21 cellular contexts compared by ENCODE assay signal in genomic region chr1:89298461-89298860, GRCh38. TPM values are rescaled to one million over a fixed set of nuclear protein-coding genes. Genes with fewer than 3 reads are reported as not detected.
DNase-seq lines count a peak whose midpoint lies in the region; ATAC-seq and TF ChIP-seq lines count a peak whose summit lies in the region.
"Had no signal": no experiment of that assay in that cellular context is flagged by ENCODE, and none has a peak within 500 bp of the region (broad histone marks: within the 10 kb centered on the region; RNA-seq: fewer than 3 reads in every experiment).

No MANE protein-coding gene starts in this region.

- peaks cover 6% of the 10 kb centered on the region for H3K9me3 Mint-ChIP-seq in natural killer cell treated with Interleukin-12 subunit alpha and Interleukin-12 subunit beta and Interleukin-15 and Interleukin-18, amount 100 ng/mL, for 72 hours
- no peaks in the 10 kb centered on the region for H3K9me3 Mint-ChIP-seq in natural killer cell
- peaks cover 3% of the 10 kb centered on the region for H3K9me3 Mint-ChIP-seq in chondrocyte (ENCODE audit: low read depth)

- no peak for TF ChIP-seq CTCF in natural killer cell (IDR thresholded peaks at IDR 0.05)
- no peak for TF ChIP-seq CTCF in GM20000 (IDR thresholded peaks at IDR 0.05; ENCODE audit: extremely low read depth, missing control alignments)
- TF ChIP-seq CTCF in smooth muscle cell (IDR thresholded peaks at IDR 0.05; ENCODE audit: borderline replicate concordance, insufficient read depth, poor library complexity, severe bottlenecking): no peak
- no peak for TF ChIP-seq CTCF in chondrocyte (IDR thresholded peaks at IDR 0.05)

- no peak overlapping the region for H3K9ac ChIP-seq in smooth muscle cell (ENCODE audit: low read depth)

- no peaks in the 10 kb centered on the region for H3F3A ChIP-seq in smooth muscle cell (ENCODE audit: low read depth)

- H4K20me1 ChIP-seq in smooth muscle cell (ENCODE audit: low read depth): no peaks in the 10 kb centered on the region

- H3K9me3 ChIP-seq in smooth muscle cell (replicated peaks; ENCODE audit: low read depth): no peaks in the 10 kb centered on the region
- H3K9me3 ChIP-seq: SJCRH30, suprapubic skin had no signal

- H3K27ac Mint-ChIP-seq in natural killer cell treated with Interleukin-12 subunit alpha and Interleukin-12 subunit beta and Interleukin-15 and Interleukin-18, amount 100 ng/mL, for 72 hours: peak overlapping the region; percentile 85 to 96
- no peak overlapping the region for H3K27ac Mint-ChIP-seq in natural killer cell
- no peak overlapping the region for H3K27ac Mint-ChIP-seq in chondrocyte (ENCODE audit: unreplicated experiment)
- H3K27ac Mint-ChIP-seq: dendritic cell treated with granulocyte-macrophage colony-stimulating factor and Interleukin-4, amounts not matched to agents 40 ng/mL and 50 ng/mL, for 4 days; T-helper 2 cell treated with Interferon-gamma antibody and Interleukin-4, amounts not matched to agents 5 μg/mL and 100 μg/mL, for 36 hours had no signal

- peak overlapping the region; percentile 66 for H3K4me3 Mint-ChIP-seq in natural killer cell treated with Interleukin-12 subunit alpha and Interleukin-12 subunit beta and Interleukin-15 and Interleukin-18, amount 100 ng/mL, for 72 hours
- H3K4me3 Mint-ChIP-seq in natural killer cell: no peak overlapping the region
- no peak overlapping the region for H3K4me3 Mint-ChIP-seq in chondrocyte (ENCODE audit: unreplicated experiment)
- H3K4me3 Mint-ChIP-seq: activated naive CD8-positive, alpha-beta T cell treated with anti-CD3 and anti-CD28 coated beads, Interleukin-2, amount 10 ng/mL, durations not matched to agents 7 days and 5 days; dendritic cell treated with granulocyte-macrophage colony-stimulating factor and Interleukin-4, amounts not matched to agents 40 ng/mL and 50 ng/mL, for 4 days had no signal

- H3K36me3 ChIP-seq in smooth muscle cell (ENCODE audit: low read depth): no peaks in the 10 kb centered on the region
- H3K36me3 ChIP-seq: SJCRH30, suprapubic skin had no signal

- no peaks in the 10 kb centered on the region for H3K27me3 ChIP-seq in smooth muscle cell (ENCODE audit: low read depth)
- H3K27me3 ChIP-seq: SJCRH30, suprapubic skin had no signal

- no peak overlapping the region for H3K4me2 ChIP-seq in smooth muscle cell

- intact Hi-C loops in natural killer cell (cut with micrococcal nuclease): no loop called here

- no peak for DNase-seq in natural killer cell treated with Interleukin-12 subunit alpha and Interleukin-12 subunit beta and Interleukin-15 and Interleukin-18, amount 100 ng/mL, for 72 hours (ENCODE audit: low spot score)
- DNase-seq in natural killer cell (no peak), GM20000 (ENCODE audit: low spot score) (peak; percentile 43), HS-5 (ENCODE audit: low read depth) (peak; percentile 6), smooth muscle cell (lab: John Stamatoyannopoulos, UW; ENCODE audit: unreplicated experiment) (no peak), COLO668 (lab: John Stamatoyannopoulos, UW; ENCODE audit: unreplicated experiment) (no peak), chondrocyte (ENCODE audit: low spot score) (no peak)
- DNase-seq: activated CD8-positive, alpha-beta memory T cell treated with anti-CD3 and anti-CD28 coated beads, Interleukin-2, amount 50 U/mL, for 4 hours; activated naive CD8-positive, alpha-beta T cell treated with anti-CD3 and anti-CD28 coated beads, Interleukin-2, amount 10 ng/mL, durations not matched to agents 7 days and 5 days; H7; IMR-90; NCI-H2081 treated with DMSO at 0.1 percent for 48 hours; NCI-H510A treated with DMSO at 0.1 percent for 48 hours; occipital lobe; SJCRH30 had no signal

- no peaks in the 10 kb centered on the region for H3K27me3 Mint-ChIP-seq in natural killer cell treated with Interleukin-12 subunit alpha and Interleukin-12 subunit beta and Interleukin-15 and Interleukin-18, amount 100 ng/mL, for 72 hours
- H3K27me3 Mint-ChIP-seq in natural killer cell (ENCODE audit: low read depth in 2 of 2) (no peaks in the 10 kb centered on the region), chondrocyte (ENCODE audit: low read depth) (peaks cover 1% of the 10 kb centered on the region)
- H3K27me3 Mint-ChIP-seq: activated naive CD8-positive, alpha-beta T cell treated with anti-CD3 and anti-CD28 coated beads, Interleukin-2, amount 10 ng/mL, durations not matched to agents 7 days and 5 days; dendritic cell treated with granulocyte-macrophage colony-stimulating factor and Interleukin-4, amounts not matched to agents 40 ng/mL and 50 ng/mL, for 4 days had no signal

- H3K4me1 Mint-ChIP-seq in natural killer cell treated with Interleukin-12 subunit alpha and Interleukin-12 subunit beta and Interleukin-15 and Interleukin-18, amount 100 ng/mL, for 72 hours (ENCODE audit: low read depth in 2 of 2): peaks cover 38 to 50% of the 10 kb centered on the region in 2 donors
- H3K4me1 Mint-ChIP-seq in natural killer cell: peaks cover 5 to 10% of the 10 kb centered on the region in 2 donors
- H3K4me1 Mint-ChIP-seq in chondrocyte (ENCODE audit: low read depth): no peaks in the 10 kb centered on the region

- peaks cover 9% of the 10 kb centered on the region for H3K36me3 Mint-ChIP-seq in natural killer cell treated with Interleukin-12 subunit alpha and Interleukin-12 subunit beta and Interleukin-15 and Interleukin-18, amount 100 ng/mL, for 72 hours
- H3K36me3 Mint-ChIP-seq in natural killer cell (no peaks in the 10 kb centered on the region), chondrocyte (ENCODE audit: low read depth) (no peaks in the 10 kb centered on the region)

- no peaks in the 10 kb centered on the region for H3K4me1 ChIP-seq in smooth muscle cell (ENCODE audit: low read depth)
- H3K4me1 ChIP-seq: SJCRH30, suprapubic skin had no signal

- no peak overlapping the region for H2AFZ ChIP-seq in smooth muscle cell (ENCODE audit: low read depth)

- no peak overlapping the region for H3K27ac ChIP-seq in smooth muscle cell (ENCODE audit: low read depth)
- H3K27ac ChIP-seq: epithelial cell of prostate, SJCRH30, suprapubic skin had no signal

- peak; percentile 76 for ATAC-seq in natural killer cell treated with Interleukin-12 subunit alpha and Interleukin-12 subunit beta and Interleukin-15 and Interleukin-18, amount 100 ng/mL, for 72 hours
- ATAC-seq in natural killer cell (no peak), HG03565 (IDR thresholded peaks at IDR 0.05; ENCODE audit: unreplicated experiment) (no peak)
- ATAC-seq: sciatic nerve had no signal

- H3K79me2 ChIP-seq in smooth muscle cell (ENCODE audit: low read depth): no peaks in the 10 kb centered on the region

- H3K4me3 ChIP-seq in smooth muscle cell: no peak overlapping the region
- H3K4me3 ChIP-seq: SJCRH30, suprapubic skin had no signal

RNA-seq across cellular contexts. Expression of gene GBP5, which starts 25.8 kb away (rescaled TPM):
- total RNA-seq in natural killer cell treated with Interleukin-12 subunit alpha and Interleukin-12 subunit beta and Interleukin-15 and Interleukin-18, amount 100 ng/mL, for 72 hours: 100 to 1,000 TPM; 305 to 573 TPM
- total RNA-seq in natural killer cell (100 to 1,000 TPM; 191 to 249 (median 219) TPM), smooth muscle cell (not detected in 2 replicates), chondrocyte (not detected in 3 replicates)
- polyA plus RNA-seq in smooth muscle cell: not detected in 2 replicates
- total RNA-seq: H7, IMR-90 had no signal
- polyA plus RNA-seq: IMR-90 had no signal

Comparison
In these comparisons a context has a peak if more than half of its experiments do, and no peak if none do; other contexts are left out.
1. ATAC-seq: peak in natural killer cell treated with Interleukin-12 subunit alpha and Interleukin-12 subunit beta and Interleukin-15 and Interleukin-18, amount 100 ng/mL, for 72 hours (2 of 2); none in natural killer cell (0 of 3) and HG03565 (single experiment).
2. H3K27ac Mint-ChIP-seq: peak in natural killer cell treated with Interleukin-12 subunit alpha and Interleukin-12 subunit beta and Interleukin-15 and Interleukin-18, amount 100 ng/mL, for 72 hours (2 of 2); none in natural killer cell (0 of 2) and chondrocyte (single experiment).
3. DNase-seq: peak in GM20000 (single experiment) and HS-5 (single experiment); none in natural killer cell treated with Interleukin-12 subunit alpha and Interleukin-12 subunit beta and Interleukin-15 and Interleukin-18, amount 100 ng/mL, for 72 hours (single experiment), natural killer cell (single experiment), smooth muscle cell (single experiment), COLO668 (single experiment) and chondrocyte (single experiment).
4. RNA of gene GBP5, which starts 25.8 kb away (total RNA-seq): 305 to 573 TPM in natural killer cell treated with Interleukin-12 subunit alpha and Interleukin-12 subunit beta and Interleukin-15 and Interleukin-18, amount 100 ng/mL, for 72 hours and 191 to 249 TPM in natural killer cell; not detected in smooth muscle cell and not detected in chondrocyte; every median in the first group is over 100 times any median in the second.